In the genomic region with DNA sequence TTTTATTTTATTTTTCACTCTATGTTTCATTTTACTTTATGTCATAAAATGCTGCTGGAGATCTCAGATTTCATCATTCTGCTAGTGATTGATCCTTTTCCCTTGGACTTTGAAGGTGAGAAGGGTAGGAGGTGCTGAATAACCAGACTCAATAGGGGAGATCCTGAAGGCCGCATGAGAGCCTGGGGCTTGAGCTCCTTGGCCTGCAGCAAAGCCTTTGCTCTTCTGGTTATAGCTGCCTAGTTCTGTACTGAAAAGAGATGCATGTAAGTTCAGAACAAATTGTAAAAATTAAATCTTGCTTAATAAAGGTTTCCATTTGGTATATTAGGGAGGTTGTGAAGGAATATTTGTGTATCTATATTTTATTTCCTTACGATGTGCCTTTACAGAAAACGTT, we compare ENCODE assay signal across 8 cellular contexts.
"Had no signal": no experiment of that assay in that cellular context is flagged by ENCODE, and none has a peak within 500 bp of the region (broad histone marks: within the 10 kb centered on the region; RNA-seq: fewer than 3 reads in every experiment).

No MANE protein-coding gene starts in this region.

- H3K4me3 Mint-ChIP-seq: IgD-negative memory B cell had no signal

- H3K36me3 Mint-ChIP-seq: IgD-negative memory B cell had no signal

- DNase-seq: IMR-90, KBM-7, KG1 had no signal

- H3K27ac Mint-ChIP-seq: IgD-negative memory B cell had no signal

- ATAC-seq: HepG2 had no signal

- H3K9ac ChIP-seq: KMS-11 had no signal

- FAIRE-seq: HepG2, HTR-8/SVneo had no signal

- H3K27ac ChIP-seq: HL-60, KMS-11 had no signal

- H3K4me2 ChIP-seq: KMS-11 had no signal
